Comparison of ENCODE assay signal across 20 cellular contexts in the genomic region with DNA sequence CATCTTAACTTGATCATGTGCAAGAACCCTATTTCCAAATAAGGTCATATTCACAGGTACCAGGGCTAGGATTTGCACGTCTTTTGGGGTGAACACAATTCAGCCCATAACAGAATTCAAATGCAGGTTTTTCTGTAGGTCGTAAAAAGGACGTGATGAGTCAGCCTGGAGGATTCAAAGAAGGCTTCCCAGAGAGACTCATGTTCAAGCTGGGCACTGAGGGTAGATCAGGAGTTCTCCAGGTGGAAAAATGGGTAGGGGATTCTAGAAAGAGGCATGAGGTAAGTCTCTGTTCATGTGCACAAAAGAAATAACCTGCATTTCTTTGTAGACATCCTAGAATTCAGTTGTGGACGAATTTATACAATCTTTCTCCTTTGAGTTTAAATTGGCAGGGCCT.
"Had no signal": no experiment of that assay in that cellular context is flagged by ENCODE, and none has a peak within 500 bp of the region (broad histone marks: within the 10 kb centered on the region; RNA-seq: fewer than 3 reads in every experiment).

No MANE protein-coding gene starts in this region.

- H3K27me3 Mint-ChIP-seq: natural killer cell treated with Interleukin-12 subunit alpha and Interleukin-12 subunit beta and Interleukin-15 and Interleukin-18, amount 100 ng/mL, for 72 hours; stimulated activated memory B cell treated with anti-CD40 and anti-IgM and Interleukin-4, amounts not matched to agents 10 μg/mL and 1 μg/mL and 100 μg/mL, for 72 hours; type B pancreatic cell had no signal

- H3K36me3 Mint-ChIP-seq: memory B cell; natural killer cell treated with Interleukin-12 subunit alpha and Interleukin-12 subunit beta and Interleukin-15 and Interleukin-18, amount 100 ng/mL, for 72 hours; neural progenitor cell; stimulated activated memory B cell treated with anti-CD40 and anti-IgM and Interleukin-4, amounts not matched to agents 10 μg/mL and 1 μg/mL and 100 μg/mL, for 72 hours; type B pancreatic cell had no signal

- H3K4me3 Mint-ChIP-seq: memory B cell; natural killer cell treated with Interleukin-12 subunit alpha and Interleukin-12 subunit beta and Interleukin-15 and Interleukin-18, amount 100 ng/mL, for 72 hours; stimulated activated memory B cell treated with anti-CD40 and anti-IgM and Interleukin-4, amounts not matched to agents 10 μg/mL and 1 μg/mL and 100 μg/mL, for 72 hours; type B pancreatic cell had no signal

- ATAC-seq: gastrocnemius medialis; left ventricle myocardium superior; lower lobe of right lung; natural killer cell treated with Interleukin-12 subunit alpha and Interleukin-12 subunit beta and Interleukin-15 and Interleukin-18, amount 100 ng/mL, for 72 hours; right lobe of liver; stimulated activated memory B cell treated with anti-CD40 and anti-IgM and Interleukin-4, amounts not matched to agents 10 μg/mL and 1 μg/mL and 100 μg/mL, for 72 hours; stimulated activated naive CD8-positive, alpha-beta T cell treated with anti-CD3 and anti-CD28 coated beads, Interleukin-15, Interleukin-2, amounts not matched to agents 100 U/mL and 50 U/mL, for 24 hours had no signal

- DNase-seq: cortex of kidney; effector CD4-positive, alpha-beta T cell; gastrocnemius medialis; head of caudate nucleus; left ventricle myocardium superior; lower lobe of right lung; right lobe of liver; small intestine; stimulated activated CD4-positive, alpha-beta T cell treated with anti-CD3 and anti-CD28 coated beads, Interleukin-2, amount 100 ng/mL, for 24 hours; stimulated activated CD4-positive, alpha-beta T cell treated with anti-CD3 and anti-CD28 coated beads, Interleukin-4, amount 100 ng/mL, for 24 hours; stimulated activated naive CD8-positive, alpha-beta T cell treated with anti-CD3 and anti-CD28 coated beads, Interleukin-15, Interleukin-2, amounts not matched to agents 100 U/mL and 50 U/mL, for 24 hours; substantia nigra; testis; tibial artery had no signal

- H3K9me3 Mint-ChIP-seq: natural killer cell treated with Interleukin-12 subunit alpha and Interleukin-12 subunit beta and Interleukin-15 and Interleukin-18, amount 100 ng/mL, for 72 hours; type B pancreatic cell had no signal

- H3K4me1 Mint-ChIP-seq: memory B cell; stimulated activated memory B cell treated with anti-CD40 and anti-IgM and Interleukin-4, amounts not matched to agents 10 μg/mL and 1 μg/mL and 100 μg/mL, for 72 hours had no signal

- H3K27ac Mint-ChIP-seq: memory B cell; natural killer cell treated with Interleukin-12 subunit alpha and Interleukin-12 subunit beta and Interleukin-15 and Interleukin-18, amount 100 ng/mL, for 72 hours; neural progenitor cell; progenitor cell of endocrine pancreas; stimulated activated memory B cell treated with anti-CD40 and anti-IgM and Interleukin-4, amounts not matched to agents 10 μg/mL and 1 μg/mL and 100 μg/mL, for 72 hours; type B pancreatic cell had no signal
